In the genomic region with DNA sequence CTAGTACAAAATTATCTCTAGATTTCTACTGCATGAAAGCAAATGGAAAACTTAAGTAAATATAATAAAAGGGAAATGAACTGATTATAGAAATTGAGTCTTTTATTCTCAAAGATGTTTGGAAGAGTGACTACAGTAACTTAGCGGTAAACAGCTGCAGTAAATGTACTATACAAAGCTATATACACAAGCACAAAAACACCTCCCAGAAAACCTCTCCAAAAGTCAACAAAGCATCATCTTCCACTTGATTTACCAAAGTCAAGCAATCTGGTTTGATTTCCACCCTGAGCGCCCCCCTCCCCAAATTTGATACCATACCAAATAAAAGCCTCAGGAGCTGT, we compare ENCODE assay signal across 1 cellular context.
TF ChIP-seq lines count a peak whose summit lies in the region.

No MANE protein-coding gene starts in this region.

TF ChIP-seq in GM23338, 12 proteins besides CTCF, POLR2A, EP300 and RAD21 (continued from another document):
- TF ChIP-seq, protein P1, sequence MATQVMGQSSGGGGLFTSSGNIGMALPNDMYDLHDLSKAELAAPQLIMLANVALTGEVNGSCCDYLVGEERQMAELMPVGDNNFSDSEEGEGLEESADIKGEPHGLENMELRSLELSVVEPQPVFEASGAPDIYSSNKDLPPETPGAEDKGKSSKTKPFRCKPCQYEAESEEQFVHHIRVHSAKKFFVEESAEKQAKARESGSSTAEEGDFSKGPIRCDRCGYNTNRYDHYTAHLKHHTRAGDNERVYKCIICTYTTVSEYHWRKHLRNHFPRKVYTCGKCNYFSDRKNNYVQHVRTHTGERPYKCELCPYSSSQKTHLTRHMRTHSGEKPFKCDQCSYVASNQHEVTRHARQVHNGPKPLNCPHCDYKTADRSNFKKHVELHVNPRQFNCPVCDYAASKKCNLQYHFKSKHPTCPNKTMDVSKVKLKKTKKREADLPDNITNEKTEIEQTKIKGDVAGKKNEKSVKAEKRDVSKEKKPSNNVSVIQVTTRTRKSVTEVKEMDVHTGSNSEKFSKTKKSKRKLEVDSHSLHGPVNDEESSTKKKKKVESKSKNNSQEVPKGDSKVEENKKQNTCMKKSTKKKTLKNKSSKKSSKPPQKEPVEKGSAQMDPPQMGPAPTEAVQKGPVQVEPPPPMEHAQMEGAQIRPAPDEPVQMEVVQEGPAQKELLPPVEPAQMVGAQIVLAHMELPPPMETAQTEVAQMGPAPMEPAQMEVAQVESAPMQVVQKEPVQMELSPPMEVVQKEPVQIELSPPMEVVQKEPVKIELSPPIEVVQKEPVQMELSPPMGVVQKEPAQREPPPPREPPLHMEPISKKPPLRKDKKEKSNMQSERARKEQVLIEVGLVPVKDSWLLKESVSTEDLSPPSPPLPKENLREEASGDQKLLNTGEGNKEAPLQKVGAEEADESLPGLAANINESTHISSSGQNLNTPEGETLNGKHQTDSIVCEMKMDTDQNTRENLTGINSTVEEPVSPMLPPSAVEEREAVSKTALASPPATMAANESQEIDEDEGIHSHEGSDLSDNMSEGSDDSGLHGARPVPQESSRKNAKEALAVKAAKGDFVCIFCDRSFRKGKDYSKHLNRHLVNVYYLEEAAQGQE (IDR thresholded peaks at IDR 0.05; ENCODE audit: unreplicated experiment), result no peak
- TF ChIP-seq ZNF114 (CRISPR knock-in tag; IDR thresholded peaks at IDR 0.05) (no peak), POLR2AphosphoS5 (IDR thresholded peaks at IDR 0.05; ENCODE audit: low read depth) (no peak), CREB1 (CRISPR knock-in tag; IDR thresholded peaks at IDR 0.05; ENCODE audit: low read depth) (no peak), EZH2 (IDR thresholded peaks at IDR 0.05; ENCODE audit: low read depth, unreplicated experiment) (no peak), EZH2phosphoT487 (IDR thresholded peaks at IDR 0.05; ENCODE audit: unreplicated experiment) (no peak), STAT1 (IDR thresholded peaks at IDR 0.05; ENCODE audit: unreplicated experiment) (no peak)
